1 cellular context compared by ENCODE assay signal in the genomic region with DNA sequence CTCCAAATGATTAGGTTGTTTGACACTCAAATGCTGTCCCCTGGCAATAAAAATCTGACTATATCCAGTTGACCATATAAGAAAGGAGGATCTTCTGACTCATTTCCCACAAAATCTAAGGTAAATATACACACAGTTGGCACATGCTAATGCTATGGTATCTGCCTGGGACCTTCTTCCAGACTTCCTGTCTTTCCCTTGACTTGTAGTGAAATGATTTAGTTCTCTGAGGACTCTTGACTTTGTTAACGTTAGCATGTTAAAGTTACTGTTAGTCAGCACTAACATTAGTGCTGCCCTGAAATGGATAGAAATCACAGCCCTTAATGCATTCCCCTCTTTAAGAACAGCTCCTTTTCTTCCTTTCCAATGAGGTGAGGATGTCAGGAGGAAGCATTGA.
TF ChIP-seq lines count a peak whose summit lies in the region.

No MANE protein-coding gene starts in this region.

TF ChIP-seq in IMR-90, 13 proteins besides CTCF, POLR2A, EP300 and RAD21:
- TF ChIP-seq MAFK (IDR thresholded peaks at IDR 0.05; ENCODE audit: low read depth, low read length) (0 out of 2 replicates have a peak, but pooled peaks have one; percentile 6), CHD1 (IDR thresholded peaks at IDR 0.05; ENCODE audit: low read depth, low read length) (no peak), FOS (IDR thresholded peaks at IDR 0.05; ENCODE audit: low read depth, low read length) (no peak)
- TF ChIP-seq, protein P1, sequence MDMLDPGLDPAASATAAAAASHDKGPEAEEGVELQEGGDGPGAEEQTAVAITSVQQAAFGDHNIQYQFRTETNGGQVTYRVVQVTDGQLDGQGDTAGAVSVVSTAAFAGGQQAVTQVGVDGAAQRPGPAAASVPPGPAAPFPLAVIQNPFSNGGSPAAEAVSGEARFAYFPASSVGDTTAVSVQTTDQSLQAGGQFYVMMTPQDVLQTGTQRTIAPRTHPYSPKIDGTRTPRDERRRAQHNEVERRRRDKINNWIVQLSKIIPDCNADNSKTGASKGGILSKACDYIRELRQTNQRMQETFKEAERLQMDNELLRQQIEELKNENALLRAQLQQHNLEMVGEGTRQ (IDR thresholded peaks at IDR 0.05; ENCODE audit: low read depth, low read length), result no peak
TF ChIP-seq in IMR-90: peak in this region for 1.
